In genomic region chr16:55487048-55487803, GRCh38 we compare ENCODE assay signal across 10 cellular contexts. TPM values are rescaled to one million over a fixed set of nuclear protein-coding genes. Genes with fewer than 3 reads are reported as not detected.
A peak's percentile ranks its signal among the peaks of the same experiment; 100 is the strongest.
DNase-seq lines count a peak whose midpoint lies in the region; TF ChIP-seq lines count a peak whose summit lies in the region.
"Had no signal": no experiment of that assay in that cellular context is flagged by ENCODE, and none has a peak within 500 bp of the region (broad histone marks: within the 10 kb centered on the region; RNA-seq: fewer than 3 reads in every experiment).

No MANE protein-coding gene starts in this region.

- no peak for TF ChIP-seq CTCF in fibroblast of mammary gland (conservative IDR thresholded peaks at IDR 0.05; ENCODE audit: control insufficient read depth, insufficient read depth, low read depth, low read length)

- DNase-seq in LHCN-M2 (ENCODE audit: low read depth) (peak; percentile 83), fibroblast of mammary gland (ENCODE audit: low read depth) (peak; percentile 100), mucosa of gallbladder (ENCODE audit: low spot score) (peak; percentile 46), T1000 (lab: John Stamatoyannopoulos, UW) (no peak)
- DNase-seq in stimulated activated CD4-positive, alpha-beta T cell treated with anti-CD3 and anti-CD28 coated beads, Interleukin-4, amount 100 ng/mL, for 1 hour, result no peak
- no peak for DNase-seq in activated CD4-positive, alpha-beta T cell treated with anti-CD3 and anti-CD28 coated beads for 1 hour
- DNase-seq: cerebellar nuclear complex, DMS53 had no signal

- no peaks in the 10 kb centered on the region for H3K36me3 ChIP-seq in urinary bladder (ENCODE audit: insufficient read depth)

- H3K4me3 ChIP-seq in fibroblast of mammary gland (ENCODE audit: control insufficient read depth, low read depth, low read length) (no peak overlapping the region), urinary bladder (ENCODE audit: low read depth, low read length) (no peak overlapping the region)

- peak overlapping the region; percentile 88 for H3K27ac ChIP-seq in urinary bladder (ENCODE audit: low read depth)
- H3K27ac ChIP-seq: VCaP had no signal

- 56% methylated on average over 13 of the region's 13 CpGs for WGBS in urinary bladder

- no peaks in the 10 kb centered on the region for H3K4me1 ChIP-seq in urinary bladder (ENCODE audit: insufficient read depth)

RNA-seq across cellular contexts. Expression of gene MMP2, which starts 8.2 kb away (rescaled TPM):
- total RNA-seq in LHCN-M2 (2014; rRNA removed) (349 and 405 TPM in 2 replicates), mucosa of gallbladder (264 TPM), urinary bladder (455 TPM)
- polyA plus RNA-seq in LHCN-M2 (2012), result 607 TPM
- polyA plus RNA-seq in urinary bladder, result 430 TPM

RNA-seq across cellular contexts. Expression of gene LPCAT2, which starts 21.6 kb away (rescaled TPM):
- total RNA-seq in LHCN-M2 (2014; rRNA removed) (6.8 and 7.2 TPM in 2 replicates), mucosa of gallbladder (15.8 TPM), urinary bladder (60.4 TPM)
- polyA plus RNA-seq in LHCN-M2 (2012), result 5.6 TPM
- 12.4 TPM for polyA plus RNA-seq in urinary bladder

Comparison
In these comparisons a context has a peak if more than half of its experiments do, and no peak if none do; other contexts are left out.
1. DNase-seq: peak in LHCN-M2 (single experiment), fibroblast of mammary gland (single experiment) and mucosa of gallbladder (single experiment); none in stimulated activated CD4-positive, alpha-beta T cell treated with anti-CD3 and anti-CD28 coated beads, Interleukin-4, amount 100 ng/mL, for 1 hour (single experiment), T1000 (single experiment) and activated CD4-positive, alpha-beta T cell treated with anti-CD3 and anti-CD28 coated beads for 1 hour (single experiment).